In genomic region chr5:115243412-115243811, GRCh38 we compare ENCODE assay signal across 13 cellular contexts. TPM values are rescaled to one million over a fixed set of nuclear protein-coding genes. Genes with fewer than 3 reads are reported as not detected.
DNase-seq lines count a peak whose midpoint lies in the region; ATAC-seq, FAIRE-seq and TF ChIP-seq lines count a peak whose summit lies in the region.
"Had no signal": no experiment of that assay in that cellular context is flagged by ENCODE, and none has a peak within 500 bp of the region (broad histone marks: within the 10 kb centered on the region; RNA-seq: fewer than 3 reads in every experiment).

No MANE protein-coding gene starts in this region.

- H3K4me3 ChIP-seq in SK-N-SH (ENCODE audit: low read depth in 2 of 2, low read length in 1 of 2) (no peak overlapping the region), gastrocnemius medialis (no peak overlapping the region)
- H3K4me3 ChIP-seq in CD8-positive, alpha-beta memory T cell (ENCODE audit: low read length), result no peak overlapping the region

- no peak for TF ChIP-seq EP300 in SK-N-SH (IDR thresholded peaks at IDR 0.05; ENCODE audit: borderline replicate concordance in 1 of 2, low read depth in 1 of 2, low read length in 1 of 2)

- H3K27me3 Mint-ChIP-seq in activated CD8-positive, alpha-beta T cell treated with anti-CD3 and anti-CD28 coated beads for 36 hours, result no peaks in the 10 kb centered on the region
- no peaks in the 10 kb centered on the region for H3K27me3 Mint-ChIP-seq in CD8-positive, alpha-beta memory T cell
- H3K27me3 Mint-ChIP-seq: central memory CD8-positive, alpha-beta T cell had no signal

- H3K36me3 Mint-ChIP-seq in activated CD8-positive, alpha-beta T cell treated with anti-CD3 and anti-CD28 coated beads for 36 hours (ENCODE audit: low read depth), result peaks cover 12% of the 10 kb centered on the region
- H3K36me3 Mint-ChIP-seq in CD8-positive, alpha-beta memory T cell, result peaks cover 4 to 42% (median 10%) of the 10 kb centered on the region in 3 donors

- peaks cover 23% of the 10 kb centered on the region for H4K20me1 ChIP-seq in SK-N-SH (ENCODE audit: insufficient read depth)

- H3K9me3 Mint-ChIP-seq in activated CD8-positive, alpha-beta T cell treated with anti-CD3 and anti-CD28 coated beads for 36 hours, result no peaks in the 10 kb centered on the region
- H3K9me3 Mint-ChIP-seq in CD8-positive, alpha-beta memory T cell, result no peaks in the 10 kb centered on the region
- H3K9me3 Mint-ChIP-seq: central memory CD8-positive, alpha-beta T cell had no signal

- H3K36me3 ChIP-seq in SK-N-SH (replicated peaks in 1 of 2; ENCODE audit: control insufficient read depth in 1 of 2, insufficient read depth in 2 of 2, low read length in 1 of 2), result peaks cover 14 to 22% of the 10 kb centered on the region in 2 experiments
- H3K36me3 ChIP-seq in CD8-positive, alpha-beta memory T cell (ENCODE audit: insufficient read depth, low read length), result peaks cover 18% of the 10 kb centered on the region
- H3K36me3 ChIP-seq in gastrocnemius medialis, result peaks cover 0 to 22% of the 10 kb centered on the region in 2 donors

- H3F3A ChIP-seq in SK-N-SH (replicated peaks; ENCODE audit: insufficient read depth), result peaks cover 8% of the 10 kb centered on the region

- no peak overlapping the region for H3K9ac ChIP-seq in SK-N-SH

- peaks cover 17% of the 10 kb centered on the region for H3K4me1 Mint-ChIP-seq in activated CD8-positive, alpha-beta T cell treated with anti-CD3 and anti-CD28 coated beads for 36 hours (ENCODE audit: low read depth)
- H3K4me1 Mint-ChIP-seq in CD8-positive, alpha-beta memory T cell, result peaks cover 9 to 17% (median 16%) of the 10 kb centered on the region in 3 donors

- in situ Hi-C loops in gastrocnemius medialis (cut with MboI; ENCODE audit: low sequenced_read_pairs in 4 of 4), result loop anchor here in 2 of 4 donors (10.0 kb wide), 1 partner anchor 149 kb away; no protein-coding TSS in a partner anchor

- H3K4me3 Mint-ChIP-seq in activated CD8-positive, alpha-beta T cell treated with anti-CD3 and anti-CD28 coated beads for 36 hours, result no peak overlapping the region
- no peak overlapping the region for H3K4me3 Mint-ChIP-seq in CD8-positive, alpha-beta memory T cell
- H3K4me3 Mint-ChIP-seq: central memory CD8-positive, alpha-beta T cell had no signal

- ATAC-seq in SK-N-SH treated with all-trans-retinoic acid at 6 μM for 48 hours (peak; percentile 57), HG02938 (IDR thresholded peaks at IDR 0.05; ENCODE audit: unreplicated experiment) (peak; percentile 85), gastrocnemius medialis (no peak)
- peak; percentile 65 for ATAC-seq in activated CD8-positive, alpha-beta T cell treated with anti-CD3 and anti-CD28 coated beads for 36 hours

- CTCF ChIA-PET in SK-N-SH (lab: Yijun Ruan, JAX), result interaction anchor here (1.3 to 1.9 kb wide), 2 partner anchors 11 to 145 kb away, joined by 3 to 11 read pairs; no protein-coding TSS in a partner anchor
- CTCF ChIA-PET in activated CD8-positive, alpha-beta T cell treated with anti-CD3 and anti-CD28 coated beads for 36 hours (lab: Charles Lee), result interaction anchor here (1.0 to 7.6 kb wide), 2 partner anchors 11 to 147 kb away, joined by 3 to 79 read pairs; no protein-coding TSS in a partner anchor
- CTCF ChIA-PET in CD8-positive, alpha-beta memory T cell (lab: Charles Lee), result interaction anchor here (1.6 kb wide), 1 partner anchor 1631 kb away, joined by 5 read pairs; no protein-coding TSS in a partner anchor

- H3K27ac ChIP-seq in SK-N-SH (ENCODE audit: low read depth in 2 of 2, low read length in 1 of 2) (no peak overlapping the region), gastrocnemius medialis (no peak overlapping the region)
- H3K27ac ChIP-seq in CD8-positive, alpha-beta memory T cell (ENCODE audit: low read depth, low read length), result no peak overlapping the region

- H2AFZ ChIP-seq in SK-N-SH (ENCODE audit: low read depth), result no peak overlapping the region

- no peaks in the 10 kb centered on the region for H3K27me3 ChIP-seq in SK-N-SH (ENCODE audit: insufficient read depth)
- H3K27me3 ChIP-seq in CD8-positive, alpha-beta memory T cell (ENCODE audit: insufficient read depth, low read length, poor library complexity, severe bottlenecking), result no peaks in the 10 kb centered on the region
- H3K27me3 ChIP-seq in gastrocnemius medialis, result no peaks in the 10 kb centered on the region

- DNase-seq in SK-N-SH, result no peak
- DNase-seq in activated CD8-positive, alpha-beta T cell treated with anti-CD3 and anti-CD28 coated beads for 36 hours, result no peak
- DNase-seq in renal cortical epithelial cell (ENCODE audit: low read depth), result peak; percentile 48
- DNase-seq in CD8-positive, alpha-beta memory T cell, result no peak
- DNase-seq in frontal cortex (ENCODE audit: low spot score in 2 of 2), result no peak
- DNase-seq in gastrocnemius medialis, result no peak
- DNase-seq: 8988T; NK-92 treated with Interleukin-12 subunit alpha and Interleukin-12 subunit beta, amount 100 ng/mL, for 24 hours; posterior cingulate gyrus; stimulated activated CD8-positive, alpha-beta memory T cell treated with anti-CD3 and anti-CD28 coated beads, Interleukin-4, amount 100 ng/mL, for 48 hours had no signal

- H3K9me2 ChIP-seq in SK-N-SH, result no peaks in the 10 kb centered on the region

- H3K79me2 ChIP-seq in SK-N-SH (ENCODE audit: insufficient read depth), result peaks cover 41% of the 10 kb centered on the region

- H3K9me3 ChIP-seq in SK-N-SH (no peaks in the 10 kb centered on the region), gastrocnemius medialis (no peaks in the 10 kb centered on the region)
- H3K9me3 ChIP-seq in CD8-positive, alpha-beta memory T cell (ENCODE audit: low read length), result no peaks in the 10 kb centered on the region

- H3K27ac Mint-ChIP-seq in activated CD8-positive, alpha-beta T cell treated with anti-CD3 and anti-CD28 coated beads for 36 hours, result no peak overlapping the region
- peak overlapping the region in 2 of 8 donors; percentile 8 to 10 for H3K27ac Mint-ChIP-seq in CD8-positive, alpha-beta memory T cell

- POLR2A ChIA-PET in SK-N-SH (lab: Yijun Ruan, JAX), result no interaction called here
- POLR2A ChIA-PET in activated CD8-positive, alpha-beta T cell treated with anti-CD3 and anti-CD28 coated beads for 36 hours (lab: Charles Lee), result interaction anchor here (1.2 kb wide), 1 partner anchor 174 kb away, joined by 3 read pairs; no protein-coding TSS in a partner anchor
- POLR2A ChIA-PET in CD8-positive, alpha-beta memory T cell (lab: Charles Lee), result no interaction called here

- TF ChIP-seq CTCF in SK-N-SH (IDR thresholded peaks at IDR 0.05) (no peak), gastrocnemius medialis (IDR thresholded peaks at IDR 0.05 in 4 of 5, conservative IDR thresholded peaks at IDR 0.05 in 1 of 5) (no peak)
- TF ChIP-seq CTCF in activated CD8-positive, alpha-beta T cell treated with anti-CD3 and anti-CD28 coated beads for 36 hours (IDR thresholded peaks at IDR 0.05), result no peak

- FAIRE-seq in frontal cortex (lab: Jason Lieb, UNC), result no peak

- intact Hi-C loops in activated CD8-positive, alpha-beta T cell treated with anti-CD3 and anti-CD28 coated beads for 36 hours (cut with micrococcal nuclease), result no loop called here
- intact Hi-C loops in gastrocnemius medialis (cut with DNase I; ENCODE audit: low total_unique reads), result loop anchor here (10.0 kb wide), 1 partner anchor 1639 kb away; no protein-coding TSS in a partner anchor

- TF ChIP-seq RAD21 in SK-N-SH (IDR thresholded peaks at IDR 0.05; ENCODE audit: low read length), result no peak

- H3K4me1 ChIP-seq in SK-N-SH (ENCODE audit: control insufficient read depth in 1 of 2, insufficient read depth in 2 of 2, low read depth in 1 of 2, low read length in 1 of 2) (peaks cover 0 to 3% of the 10 kb centered on the region in 2 experiments; a peak in 1 of 4 replicates), gastrocnemius medialis (peaks cover 7 to 9% of the 10 kb centered on the region in 2 donors)
- H3K4me1 ChIP-seq in CD8-positive, alpha-beta memory T cell (ENCODE audit: insufficient read depth, low read length), result no peaks in the 10 kb centered on the region

- H3K4me2 ChIP-seq in SK-N-SH, result no peak overlapping the region

- TF ChIP-seq POLR2A in gastrocnemius medialis (IDR thresholded peaks at IDR 0.05), result no peak

TF ChIP-seq in SK-N-SH, 30 proteins besides CTCF, POLR2A, EP300 and RAD21 (continues in another document):
- TF ChIP-seq TCF12 (IDR thresholded peaks at IDR 0.05) (no peak), RXRA (IDR thresholded peaks at IDR 0.05; ENCODE audit: borderline replicate concordance, low read depth) (no peak), FOSL2 (IDR thresholded peaks at IDR 0.05; ENCODE audit: borderline replicate concordance, low read depth) (no peak), ELF1 (IDR thresholded peaks at IDR 0.05) (no peak)
- TF ChIP-seq, protein P1, sequence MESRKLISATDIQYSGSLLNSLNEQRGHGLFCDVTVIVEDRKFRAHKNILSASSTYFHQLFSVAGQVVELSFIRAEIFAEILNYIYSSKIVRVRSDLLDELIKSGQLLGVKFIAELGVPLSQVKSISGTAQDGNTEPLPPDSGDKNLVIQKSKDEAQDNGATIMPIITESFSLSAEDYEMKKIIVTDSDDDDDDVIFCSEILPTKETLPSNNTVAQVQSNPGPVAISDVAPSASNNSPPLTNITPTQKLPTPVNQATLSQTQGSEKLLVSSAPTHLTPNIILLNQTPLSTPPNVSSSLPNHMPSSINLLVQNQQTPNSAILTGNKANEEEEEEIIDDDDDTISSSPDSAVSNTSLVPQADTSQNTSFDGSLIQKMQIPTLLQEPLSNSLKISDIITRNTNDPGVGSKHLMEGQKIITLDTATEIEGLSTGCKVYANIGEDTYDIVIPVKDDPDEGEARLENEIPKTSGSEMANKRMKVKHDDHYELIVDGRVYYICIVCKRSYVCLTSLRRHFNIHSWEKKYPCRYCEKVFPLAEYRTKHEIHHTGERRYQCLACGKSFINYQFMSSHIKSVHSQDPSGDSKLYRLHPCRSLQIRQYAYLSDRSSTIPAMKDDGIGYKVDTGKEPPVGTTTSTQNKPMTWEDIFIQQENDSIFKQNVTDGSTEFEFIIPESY (IDR thresholded peaks at IDR 0.05; ENCODE audit: borderline replicate concordance, low read depth), result no peak

RNA-seq across cellular contexts. Expression of gene PGGT1B, which starts 19.3 kb away (rescaled TPM):
- polyA plus RNA-seq in SK-N-SH (2012; rRNA removed), result 0.69 and 0.99 TPM in 2 replicates
- 1.1 and 1.4 TPM in 2 replicates for polyA plus RNA-seq in SK-N-SH (2012; cell fraction: cytosol; rRNA removed)
- polyA plus RNA-seq in SK-N-SH (2012; cell fraction: nucleus; rRNA removed), result 0.48 and 1.8 TPM in 2 replicates
- total RNA-seq in activated CD8-positive, alpha-beta T cell treated with anti-CD3 and anti-CD28 coated beads for 36 hours, result 10 to 100 TPM; 37.7 to 38.3 TPM
- 12.2 and 19.1 TPM in 2 replicates for total RNA-seq in renal cortical epithelial cell
- total RNA-seq in CD8-positive, alpha-beta memory T cell, result 10 to 100 TPM; 44.0 to 46.1 TPM
- 12.5 TPM for polyA plus RNA-seq in CD8-positive, alpha-beta memory T cell
- 11.0 TPM for total RNA-seq in frontal cortex
- 10 to 100 TPM in 2 of 4 donors, 1 to 10 TPM in 2; 6.7 to 16.3 (median 10.4) TPM for total RNA-seq in gastrocnemius medialis

RNA-seq across cellular contexts. Expression of gene CCDC112, which starts 53.0 kb away (rescaled TPM):
- polyA plus RNA-seq in SK-N-SH (2012; rRNA removed), result 2.3 and 2.4 TPM in 2 replicates
- polyA plus RNA-seq in SK-N-SH (2012; cell fraction: cytosol; rRNA removed), result 2.9 and 4.3 TPM in 2 replicates
- polyA plus RNA-seq in SK-N-SH (2012; cell fraction: nucleus; rRNA removed), result 1.9 and 2.3 TPM in 2 replicates
- total RNA-seq in activated CD8-positive, alpha-beta T cell treated with anti-CD3 and anti-CD28 coated beads for 36 hours, result 1 to 10 TPM; 1.5 to 2.4 TPM
- total RNA-seq in renal cortical epithelial cell (5.7 and 12.2 TPM in 2 replicates), frontal cortex (87.6 TPM), gastrocnemius medialis (1 to 10 TPM; 2.1 to 4.8 (median 3.8) TPM)
- 1 to 10 TPM; 1.6 to 2.2 TPM for total RNA-seq in CD8-positive, alpha-beta memory T cell
- polyA plus RNA-seq in CD8-positive, alpha-beta memory T cell, result 4.8 TPM

Comparison
In these comparisons a context has a peak if more than half of its experiments do, and no peak if none do; other contexts are left out.
1. ATAC-seq: peak in SK-N-SH treated with all-trans-retinoic acid at 6 μM for 48 hours (single experiment), HG02938 (single experiment) and activated CD8-positive, alpha-beta T cell treated with anti-CD3 and anti-CD28 coated beads for 36 hours (single experiment); none in gastrocnemius medialis (0 of 2).